ENCODE assay signal across 11 cellular contexts in the genomic region with DNA sequence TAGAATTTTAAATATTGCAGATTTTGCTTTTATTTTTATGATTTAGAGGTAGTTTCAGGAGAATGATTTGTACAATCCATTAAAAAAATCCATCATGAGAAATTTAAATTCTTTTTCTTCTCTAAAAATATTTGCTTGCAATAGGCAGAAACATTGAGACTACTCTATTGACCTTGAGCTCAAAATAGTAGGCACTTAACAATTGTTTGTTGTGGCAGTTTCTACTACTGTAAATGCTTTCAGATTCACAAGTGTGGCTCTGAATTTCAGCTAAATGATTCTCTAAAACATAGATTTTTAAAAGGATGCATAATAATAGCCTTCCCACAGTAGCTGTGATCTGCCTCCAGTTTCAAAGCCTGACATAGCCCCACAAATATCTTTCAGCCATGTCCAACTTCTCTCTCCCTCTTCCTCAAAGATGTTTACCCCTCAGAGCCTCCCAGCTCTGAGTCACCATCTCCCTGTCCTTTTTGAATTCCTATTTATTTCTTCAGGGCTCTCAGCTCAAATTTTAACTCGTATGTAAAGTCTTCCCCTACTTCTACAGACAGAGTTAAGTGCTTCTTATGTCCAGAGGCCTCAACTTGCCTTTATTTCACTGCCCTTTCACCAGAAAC.
DNase-seq lines count a peak whose midpoint lies in the region; ATAC-seq and TF ChIP-seq lines count a peak whose summit lies in the region.
"Had no signal": no experiment of that assay in that cellular context is flagged by ENCODE, and none has a peak within 500 bp of the region (broad histone marks: within the 10 kb centered on the region; RNA-seq: fewer than 3 reads in every experiment).

No MANE protein-coding gene starts in this region.

- H3K4me1 ChIP-seq in GM23248 (ENCODE audit: insufficient read depth): no peaks in the 10 kb centered on the region
- H3K4me1 ChIP-seq in fibroblast of lung (ENCODE audit: control insufficient read depth, extremely low read depth, insufficient read depth, low read length): no peaks in the 10 kb centered on the region
- H3K4me1 ChIP-seq in neutrophil (ENCODE audit: control insufficient read depth in 1 of 2, insufficient read depth in 1 of 2, low read depth in 1 of 2, low read length in 1 of 2): peaks cover 81 to 82% of the 10 kb centered on the region in 2 experiments
- no peaks in the 10 kb centered on the region for H3K4me1 ChIP-seq in Peyer's patch

- H3K9me3 ChIP-seq in GM23248 (ENCODE audit: low read depth) (no peaks in the 10 kb centered on the region), fibroblast of lung (ENCODE audit: control insufficient read depth, insufficient read depth, low read depth, low read length) (no peaks in the 10 kb centered on the region), neutrophil (no peaks in the 10 kb centered on the region), T-helper 17 cell (ENCODE audit: control insufficient read depth, low read length, poor library complexity, severe bottlenecking) (no peaks in the 10 kb centered on the region), Peyer's patch (no peaks in the 10 kb centered on the region)

- no peaks in the 10 kb centered on the region for H3K9me2 ChIP-seq in GM23248 (ENCODE audit: insufficient read depth)

- TF ChIP-seq CTCF in fibroblast of lung (conservative IDR thresholded peaks at IDR 0.05 in 1 of 2, IDR thresholded peaks at IDR 0.05 in 1 of 2; ENCODE audit: low read depth in 1 of 2, low read length in 2 of 2) (no peak), neutrophil (IDR thresholded peaks at IDR 0.05) (no peak), Peyer's patch (IDR thresholded peaks at IDR 0.05) (no peak)

- H3K9ac ChIP-seq in GM23248: no peak overlapping the region
- no peak overlapping the region for H3K9ac ChIP-seq in fibroblast of lung (ENCODE audit: insufficient read depth, low read length)

- DNase-seq in GM23248: peak; percentile 23
- DNase-seq in NCI-H226: peak; percentile 37
- peak; percentile 36 to 46 for DNase-seq in fibroblast of lung (ENCODE audit: low read depth in 2 of 2)
- DNase-seq in RKO (ENCODE audit: low spot score): no peak
- no peak for DNase-seq in T-helper 17 cell
- DNase-seq in Peyer's patch: no peak
- DNase-seq: activated CD4-positive, alpha-beta T cell treated with anti-CD3 and anti-CD28 coated beads, Interleukin-2, amount 10 ng/mL, durations not matched to agents 24 days and 14 days; hypothalamus; NCI-H446; small intestine had no signal

- H3K4me3 ChIP-seq in GM23248: no peak overlapping the region
- H3K4me3 ChIP-seq in fibroblast of lung (replicated peaks in 1 of 4; ENCODE audit: control extremely low read depth in 1 of 4, insufficient read depth in 1 of 4, low read depth in 3 of 4, low read length in 4 of 4): no peak overlapping the region
- H3K4me3 ChIP-seq in neutrophil (ENCODE audit: low read depth in 1 of 2, low read length in 1 of 2): peak overlapping the region in 1 of 2 experiments; percentile 35
- H3K4me3 ChIP-seq in Peyer's patch: no peak overlapping the region

- H3K36me3 ChIP-seq in GM23248 (ENCODE audit: low read depth): no peaks in the 10 kb centered on the region
- H3K36me3 ChIP-seq in fibroblast of lung (ENCODE audit: control insufficient read depth, insufficient read depth, low read length): no peaks in the 10 kb centered on the region
- H3K36me3 ChIP-seq in neutrophil: peaks cover 13% of the 10 kb centered on the region
- H3K36me3 ChIP-seq in Peyer's patch: no peaks in the 10 kb centered on the region

- H2AFZ ChIP-seq in GM23248 (no peak overlapping the region), fibroblast of lung (ENCODE audit: low read length) (no peak overlapping the region)

- no peak for ATAC-seq in T-helper 17 cell

- no peaks in the 10 kb centered on the region for H3K36me3 Mint-ChIP-seq in T-helper 17 cell (ENCODE audit: low read depth)

- no peaks in the 10 kb centered on the region for H4K20me1 ChIP-seq in GM23248 (ENCODE audit: insufficient read depth)
- H4K20me1 ChIP-seq in fibroblast of lung (ENCODE audit: control insufficient read depth, extremely low read depth, insufficient read depth, low read length): no peaks in the 10 kb centered on the region

- H3K27me3 ChIP-seq in GM23248 (replicated peaks; ENCODE audit: insufficient read depth) (peaks cover 10% of the 10 kb centered on the region), fibroblast of lung (ENCODE audit: control insufficient read depth, insufficient read depth, low read length) (no peaks in the 10 kb centered on the region), neutrophil (no peaks in the 10 kb centered on the region), Peyer's patch (no peaks in the 10 kb centered on the region)

- 0% methylated on average over 1 of the region's 1 CpG for WGBS in GM23248 (ENCODE audit: low coverage in 1 of 2, low lambda C conversion rate in 2 of 2, missing lambda C conversion rate in 2 of 2), 2 experiments

- no peaks in the 10 kb centered on the region for H3K79me2 ChIP-seq in GM23248 (ENCODE audit: insufficient read depth)
- no peaks in the 10 kb centered on the region for H3K79me2 ChIP-seq in fibroblast of lung (ENCODE audit: control insufficient read depth, insufficient read depth, low read length)

- H3K4me3 Mint-ChIP-seq in T-helper 17 cell: no peak overlapping the region
- H3K4me3 Mint-ChIP-seq: activated CD4-positive, alpha-beta T cell treated with anti-CD3 and anti-CD28 coated beads, Interleukin-2, amount 10 ng/mL, durations not matched to agents 24 days and 14 days had no signal

- no peak for TF ChIP-seq POLR2A in Peyer's patch (IDR thresholded peaks at IDR 0.05)

- no peaks in the 10 kb centered on the region for H3F3A ChIP-seq in GM23248 (ENCODE audit: insufficient read depth)

- no peak overlapping the region for H3K27ac ChIP-seq in GM23248
- no peak overlapping the region for H3K27ac ChIP-seq in fibroblast of lung (ENCODE audit: insufficient read depth, low read length)
- peak overlapping the region; percentile 91 for H3K27ac ChIP-seq in neutrophil
- no peak overlapping the region for H3K27ac ChIP-seq in Peyer's patch

- no peak overlapping the region for H3K4me2 ChIP-seq in GM23248 (ENCODE audit: unreplicated experiment)
- H3K4me2 ChIP-seq in fibroblast of lung (ENCODE audit: extremely low read depth, insufficient read depth, low read length): no peak overlapping the region

- H3K4me1 Mint-ChIP-seq in T-helper 17 cell: peaks cover 3% of the 10 kb centered on the region

- in situ Hi-C loops in GM23248 (cut with MboI): no loop called here

- peaks cover 17% of the 10 kb centered on the region for H3K27me3 Mint-ChIP-seq in T-helper 17 cell
- H3K27me3 Mint-ChIP-seq: activated CD4-positive, alpha-beta T cell treated with anti-CD3 and anti-CD28 coated beads, Interleukin-2, amount 10 ng/mL, durations not matched to agents 24 days and 14 days had no signal

- no peak overlapping the region for H3K27ac Mint-ChIP-seq in T-helper 17 cell
- H3K27ac Mint-ChIP-seq: activated CD4-positive, alpha-beta T cell treated with anti-CD3 and anti-CD28 coated beads, Interleukin-2, amount 10 ng/mL, durations not matched to agents 24 days and 14 days had no signal

Comparison
In these comparisons a context has a peak if more than half of its experiments do, and no peak if none do; other contexts are left out.
1. DNase-seq: peak in GM23248 (single experiment), NCI-H226 (single experiment) and fibroblast of lung (2 of 2); none in RKO (single experiment), T-helper 17 cell (0 of 3) and Peyer's patch (0 of 3).